Comparison of ENCODE assay signal across 10 cellular contexts in genomic region chr4:150518559-150518958, GRCh38.
DNase-seq lines count a peak whose midpoint lies in the region; ATAC-seq and TF ChIP-seq lines count a peak whose summit lies in the region.
"Had no signal": no experiment of that assay in that cellular context is flagged by ENCODE, and none has a peak within 500 bp of the region (broad histone marks: within the 10 kb centered on the region; RNA-seq: fewer than 3 reads in every experiment).

No MANE protein-coding gene starts in this region.

- ATAC-seq in HG02610 (IDR thresholded peaks at IDR 0.05; ENCODE audit: unreplicated experiment) = peak; percentile 90
- ATAC-seq in heart right ventricle = no peak
- no peak for ATAC-seq in upper lobe of right lung

- H3K4me3 ChIP-seq in adipocyte (ENCODE audit: low read length) (no peak overlapping the region), heart right ventricle (no peak overlapping the region), upper lobe of right lung (no peak overlapping the region)

- peak; percentile 11 for DNase-seq in AG20443 (ENCODE audit: low spot score)
- peak; percentile 8 for DNase-seq in adipocyte (ENCODE audit: low read depth)
- DNase-seq in kidney glomerular epithelial cell (lab: John Stamatoyannopoulos, UW) = peak; percentile 85
- DNase-seq in cortex of kidney (lab: John Stamatoyannopoulos, UW) = no peak
- no peak for DNase-seq in heart right ventricle
- no peak for DNase-seq in midbrain (lab: John Stamatoyannopoulos, UW)
- DNase-seq in upper lobe of right lung = no peak
- DNase-seq: activated naive CD8-positive, alpha-beta T cell treated with anti-CD3 and anti-CD28 coated beads, Interleukin-2, amount 10 ng/mL, durations not matched to agents 7 days and 5 days; NCI-H1417 treated with DMSO at 0.1 percent for 48 hours had no signal

- TF ChIP-seq CTCF in heart right ventricle (IDR thresholded peaks at IDR 0.05) (no peak), upper lobe of right lung (IDR thresholded peaks at IDR 0.05) (no peak)

- H3K4me1 ChIP-seq in adipocyte (ENCODE audit: control insufficient read depth, insufficient read depth, low read length) (peaks cover 2% of the 10 kb centered on the region), heart right ventricle (no peaks in the 10 kb centered on the region), upper lobe of right lung (no peaks in the 10 kb centered on the region)

- H3K36me3 ChIP-seq in adipocyte (ENCODE audit: control insufficient read depth, insufficient read depth, low read length, severe bottlenecking) (no peaks in the 10 kb centered on the region), heart right ventricle (no peaks in the 10 kb centered on the region), upper lobe of right lung (no peaks in the 10 kb centered on the region)

- H3K27me3 ChIP-seq in adipocyte (replicated peaks; ENCODE audit: control insufficient read depth, insufficient read depth, low read length) = no peaks in the 10 kb centered on the region
- no peaks in the 10 kb centered on the region for H3K27me3 ChIP-seq in heart right ventricle
- no peaks in the 10 kb centered on the region for H3K27me3 ChIP-seq in upper lobe of right lung

- H3K27ac ChIP-seq in heart right ventricle (no peak overlapping the region), upper lobe of right lung (no peak overlapping the region)

- H3K9me3 ChIP-seq in adipocyte (ENCODE audit: control insufficient read depth, low read length) (no peaks in the 10 kb centered on the region), heart right ventricle (no peaks in the 10 kb centered on the region), upper lobe of right lung (no peaks in the 10 kb centered on the region)

- 84 to 92% methylated on average over 3 of the region's 3 CpGs for WGBS in heart right ventricle, 2 donors

- H3K9ac ChIP-seq in adipocyte (ENCODE audit: low read length) = no peak overlapping the region

- intact Hi-C loops in heart right ventricle (cut with DNase I) (no loop called here), upper lobe of right lung (cut with DNase I) (no loop called here)

Comparison
In these comparisons a context has a peak if more than half of its experiments do, and no peak if none do; other contexts are left out.
1. DNase-seq: peak in AG20443 (single experiment), adipocyte (single experiment) and kidney glomerular epithelial cell (single experiment); none in cortex of kidney (single experiment), heart right ventricle (0 of 2), midbrain (single experiment) and upper lobe of right lung (single experiment).